In the genomic region with DNA sequence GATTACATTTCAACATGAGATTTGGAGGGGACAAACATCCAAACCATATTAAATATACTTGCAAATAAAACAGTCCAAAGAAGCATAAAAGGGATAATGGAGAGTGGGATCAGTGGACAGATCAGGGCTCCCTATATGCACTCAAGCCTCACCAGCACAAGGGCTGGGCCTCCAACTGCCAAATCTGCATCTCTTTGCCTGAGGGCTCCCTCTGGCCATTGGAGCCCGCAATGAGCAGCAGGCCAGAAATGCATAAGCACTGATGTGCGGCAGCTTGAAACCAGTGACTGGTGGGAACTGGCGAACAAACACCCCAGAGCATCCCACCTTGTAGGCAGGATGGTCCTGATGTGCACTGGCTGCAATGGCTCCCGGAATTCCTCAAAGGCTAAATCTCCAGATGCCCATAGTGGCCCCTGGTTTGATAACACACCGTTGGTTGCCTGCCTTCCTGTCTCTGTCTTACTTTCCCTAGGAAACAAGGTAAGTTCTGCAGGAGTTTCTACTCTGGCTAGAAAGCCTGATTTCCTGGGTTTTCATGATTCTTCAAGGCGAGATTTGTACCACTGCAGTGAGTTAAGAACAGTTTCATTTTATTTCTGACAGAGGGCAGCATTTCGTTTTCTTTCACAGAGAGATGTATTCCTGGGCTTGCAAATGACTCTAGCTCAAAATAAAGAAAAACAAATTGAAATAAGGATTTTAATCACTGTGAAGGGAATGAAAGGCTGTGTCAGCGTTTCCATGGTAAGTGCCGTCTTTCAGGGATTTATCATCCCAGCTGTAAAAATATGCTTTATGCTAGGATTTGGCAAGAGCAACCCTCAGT, we compare ENCODE assay signal across 1 cellular context.
TF ChIP-seq lines count a peak whose summit lies in the region.

No MANE protein-coding gene starts in this region.

TF ChIP-seq in K562, 482 proteins besides CTCF, POLR2A, EP300 and RAD21 (continued from another document):
- TF ChIP-seq MTA1 (IDR thresholded peaks at IDR 0.05; ENCODE audit: borderline replicate concordance) (no peak), SMC3 (conservative IDR thresholded peaks at IDR 0.05; ENCODE audit: insufficient read depth, low read depth, low read length) (0 out of 2 replicates have a peak, but pooled peaks have one; percentile 20), NCOA4 (IDR thresholded peaks at IDR 0.05; ENCODE audit: partially characterized antibody) (no peak), KLF6 (CRISPR knock-in tag; IDR thresholded peaks at IDR 0.05; ENCODE audit: borderline replicate concordance) (no peak), C11orf30 (IDR thresholded peaks at IDR 0.05; ENCODE audit: low read depth) (peak; percentile 33; the same call in 1 of the 2 replicates), MAFG (tag; conservative IDR thresholded peaks at IDR 0.05) (peak; percentile 52), IFI16 (CRISPR knock-in tag; IDR thresholded peaks at IDR 0.05) (no peak), MAFF (IDR thresholded peaks at IDR 0.05; ENCODE audit: low read length) (peak; percentile 45; the same call in 1 of the 2 replicates), ZNF316 (IDR thresholded peaks at IDR 0.05) (peak; percentile 65), NCOR1 (IDR thresholded peaks at IDR 0.05) (no peak), EP400 (IDR thresholded peaks at IDR 0.05) (no peak)
- TF ChIP-seq, protein P1, sequence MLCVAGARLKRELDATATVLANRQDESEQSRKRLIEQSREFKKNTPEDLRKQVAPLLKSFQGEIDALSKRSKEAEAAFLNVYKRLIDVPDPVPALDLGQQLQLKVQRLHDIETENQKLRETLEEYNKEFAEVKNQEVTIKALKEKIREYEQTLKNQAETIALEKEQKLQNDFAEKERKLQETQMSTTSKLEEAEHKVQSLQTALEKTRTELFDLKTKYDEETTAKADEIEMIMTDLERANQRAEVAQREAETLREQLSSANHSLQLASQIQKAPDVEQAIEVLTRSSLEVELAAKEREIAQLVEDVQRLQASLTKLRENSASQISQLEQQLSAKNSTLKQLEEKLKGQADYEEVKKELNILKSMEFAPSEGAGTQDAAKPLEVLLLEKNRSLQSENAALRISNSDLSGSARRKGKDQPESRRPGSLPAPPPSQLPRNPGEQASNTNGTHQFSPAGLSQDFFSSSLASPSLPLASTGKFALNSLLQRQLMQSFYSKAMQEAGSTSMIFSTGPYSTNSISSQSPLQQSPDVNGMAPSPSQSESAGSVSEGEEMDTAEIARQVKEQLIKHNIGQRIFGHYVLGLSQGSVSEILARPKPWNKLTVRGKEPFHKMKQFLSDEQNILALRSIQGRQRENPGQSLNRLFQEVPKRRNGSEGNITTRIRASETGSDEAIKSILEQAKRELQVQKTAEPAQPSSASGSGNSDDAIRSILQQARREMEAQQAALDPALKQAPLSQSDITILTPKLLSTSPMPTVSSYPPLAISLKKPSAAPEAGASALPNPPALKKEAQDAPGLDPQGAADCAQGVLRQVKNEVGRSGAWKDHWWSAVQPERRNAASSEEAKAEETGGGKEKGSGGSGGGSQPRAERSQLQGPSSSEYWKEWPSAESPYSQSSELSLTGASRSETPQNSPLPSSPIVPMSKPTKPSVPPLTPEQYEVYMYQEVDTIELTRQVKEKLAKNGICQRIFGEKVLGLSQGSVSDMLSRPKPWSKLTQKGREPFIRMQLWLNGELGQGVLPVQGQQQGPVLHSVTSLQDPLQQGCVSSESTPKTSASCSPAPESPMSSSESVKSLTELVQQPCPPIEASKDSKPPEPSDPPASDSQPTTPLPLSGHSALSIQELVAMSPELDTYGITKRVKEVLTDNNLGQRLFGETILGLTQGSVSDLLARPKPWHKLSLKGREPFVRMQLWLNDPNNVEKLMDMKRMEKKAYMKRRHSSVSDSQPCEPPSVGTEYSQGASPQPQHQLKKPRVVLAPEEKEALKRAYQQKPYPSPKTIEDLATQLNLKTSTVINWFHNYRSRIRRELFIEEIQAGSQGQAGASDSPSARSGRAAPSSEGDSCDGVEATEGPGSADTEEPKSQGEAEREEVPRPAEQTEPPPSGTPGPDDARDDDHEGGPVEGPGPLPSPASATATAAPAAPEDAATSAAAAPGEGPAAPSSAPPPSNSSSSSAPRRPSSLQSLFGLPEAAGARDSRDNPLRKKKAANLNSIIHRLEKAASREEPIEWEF (CRISPR knock-in tag; IDR thresholded peaks at IDR 0.05): no peak
- TF ChIP-seq, protein P2, sequence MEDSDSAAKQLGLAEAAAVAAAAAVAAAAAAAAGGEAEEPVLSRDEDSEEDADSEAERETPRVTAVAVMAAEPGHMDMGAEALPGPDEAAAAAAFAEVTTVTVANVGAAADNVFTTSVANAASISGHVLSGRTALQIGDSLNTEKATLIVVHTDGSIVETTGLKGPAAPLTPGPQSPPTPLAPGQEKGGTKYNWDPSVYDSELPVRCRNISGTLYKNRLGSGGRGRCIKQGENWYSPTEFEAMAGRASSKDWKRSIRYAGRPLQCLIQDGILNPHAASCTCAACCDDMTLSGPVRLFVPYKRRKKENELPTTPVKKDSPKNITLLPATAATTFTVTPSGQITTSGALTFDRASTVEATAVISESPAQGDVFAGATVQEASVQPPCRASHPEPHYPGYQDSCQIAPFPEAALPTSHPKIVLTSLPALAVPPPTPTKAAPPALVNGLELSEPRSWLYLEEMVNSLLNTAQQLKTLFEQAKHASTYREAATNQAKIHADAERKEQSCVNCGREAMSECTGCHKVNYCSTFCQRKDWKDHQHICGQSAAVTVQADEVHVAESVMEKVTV (CRISPR knock-in tag; IDR thresholded peaks at IDR 0.05): peak; percentile 61
